Comparison of ENCODE assay signal across 9 cellular contexts in the genomic region with DNA sequence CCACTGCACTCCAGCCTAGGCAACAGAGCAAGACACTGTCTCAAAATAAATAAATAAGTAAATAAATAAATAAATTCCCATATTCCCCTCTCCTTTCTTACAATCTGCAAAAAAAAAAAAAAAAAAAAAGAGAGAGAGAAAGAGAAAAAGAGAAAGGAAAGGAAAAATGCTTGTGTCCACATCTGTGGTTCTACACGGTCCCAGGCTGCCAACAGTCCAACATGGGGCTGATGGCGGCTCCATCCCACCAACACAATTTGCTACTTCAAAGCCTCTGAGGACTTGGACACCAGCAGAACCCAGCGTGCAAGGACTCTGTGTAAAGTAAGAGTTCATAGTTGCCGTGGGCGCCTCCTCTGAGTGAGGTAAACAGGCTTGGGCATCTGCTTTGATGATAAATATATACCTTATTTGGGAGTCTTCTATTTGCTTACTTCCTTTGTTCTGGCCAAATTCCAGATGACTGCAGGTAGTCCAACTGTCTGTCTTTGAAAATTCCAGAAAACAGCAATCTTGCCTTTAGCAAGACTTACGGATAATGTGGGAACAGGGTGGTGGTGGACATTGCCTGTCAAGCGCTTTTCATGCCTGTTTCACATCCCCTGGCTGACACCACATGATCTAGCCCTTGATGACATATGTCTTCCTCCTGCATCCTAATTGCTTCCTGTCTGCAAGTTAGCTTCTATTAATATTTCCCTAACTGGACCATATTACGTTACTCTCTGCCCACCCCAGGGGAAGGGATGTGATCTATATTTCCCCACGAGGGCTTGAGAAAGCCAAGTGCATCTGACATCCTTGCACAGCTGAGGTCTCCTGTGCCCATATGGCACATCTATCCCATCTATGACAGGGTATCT. TPM values are rescaled to one million over a fixed set of nuclear protein-coding genes. Genes with fewer than 3 reads are reported as not detected.
A peak's percentile ranks its signal among the peaks of the same experiment; 100 is the strongest.
DNase-seq lines count a peak whose midpoint lies in the region; ATAC-seq, FAIRE-seq and TF ChIP-seq lines count a peak whose summit lies in the region.
"Had no signal": no experiment of that assay in that cellular context is flagged by ENCODE, and none has a peak within 500 bp of the region (broad histone marks: within the 10 kb centered on the region; RNA-seq: fewer than 3 reads in every experiment).

No MANE protein-coding gene starts in this region.

- peaks cover 90% of the 10 kb centered on the region for H3K4me1 ChIP-seq in CD4-positive, alpha-beta memory T cell (ENCODE audit: insufficient read depth, low read length)
- peaks cover 0 to 12% (median 6%) of the 10 kb centered on the region in 4 experiments; a peak in 4 of 7 replicates for H3K4me1 ChIP-seq in H1 (replicated peaks in 1 of 4; ENCODE audit: control insufficient read depth in 3 of 4, insufficient read depth in 4 of 4, low read length in 3 of 4)

- DNase-seq in CD4-positive, alpha-beta memory T cell, result no peak
- no peak for DNase-seq in H1 (ENCODE audit: low read depth in 1 of 2, low spot score in 2 of 2)
- no peak for DNase-seq in NCI-H2081 treated with DMSO at 0.1 percent for 48 hours (lab: John Stamatoyannopoulos, UW)
- DNase-seq in HFFc6, result no peak
- no peak for DNase-seq in NCI-H226

- WGBS in H1 (ENCODE audit: extremely low coverage in 1 of 2, insufficient coverage in 1 of 2, insufficient read length in 1 of 2, insufficient replicate concordance in 2 of 2, low coverage in 1 of 2, low lambda C conversion rate in 2 of 2, missing lambda C conversion rate in 1 of 2), 2 experiments, result 90% methylated on average over 8 of the region's 9 CpGs; no CpG with 5 or more reads in 1 of the 2 experiments

- ATAC-seq in GM19324 (IDR thresholded peaks at IDR 0.05; ENCODE audit: low FRiP score, unreplicated experiment) (peak; percentile 41), HG03571 (IDR thresholded peaks at IDR 0.05; ENCODE audit: unreplicated experiment) (peak; percentile 77), HG03521 (IDR thresholded peaks at IDR 0.05; ENCODE audit: unreplicated experiment) (no peak)
- ATAC-seq: HCT116 had no signal

- H3K4me2 ChIP-seq in H1 (ENCODE audit: insufficient read depth in 1 of 2, low read depth in 2 of 2, low read length in 2 of 2), result no peak overlapping the region

- no peak overlapping the region for H2BK15ac ChIP-seq in H1 (ENCODE audit: low read length)

- CTCF ChIA-PET in CD4-positive, alpha-beta memory T cell (lab: Charles Lee; ENCODE audit: partially characterized antibody), result interaction anchor here (1.0 to 1.6 kb wide), 5 partner anchors 22 to 60 kb away, joined by 3 to 5 read pairs (median 4); no protein-coding TSS in a partner anchor
- CTCF ChIA-PET in H1 (lab: Charles Lee; ENCODE audit: partially characterized antibody), result no interaction called here

- H3K4me1 Mint-ChIP-seq in CD4-positive, alpha-beta memory T cell, result peaks cover 49 to 86% (median 66%) of the 10 kb centered on the region in 4 donors
- H3K4me1 Mint-ChIP-seq in HFFc6 (ENCODE audit: low read depth), result peaks cover 38% of the 10 kb centered on the region

- TF ChIP-seq CTCF in H1 (IDR thresholded peaks at IDR 0.05; ENCODE audit: control extremely low read depth in 1 of 3, insufficient read depth in 1 of 3, low read depth in 1 of 3, low read length in 3 of 3) (no peak), HFFc6 (IDR thresholded peaks at IDR 0.05) (no peak)

- no peak overlapping the region for H4K91ac ChIP-seq in H1 (replicated peaks; ENCODE audit: insufficient read length, low read length)

- no peaks in the 10 kb centered on the region for H3K23me2 ChIP-seq in H1 (ENCODE audit: low read depth, low read length)

- no peak overlapping the region for H2BK12ac ChIP-seq in H1 (ENCODE audit: low read depth, low read length)

- TF ChIP-seq POLR2A in H1 (IDR thresholded peaks at IDR 0.05; ENCODE audit: control extremely low read depth in 1 of 2, low read depth in 2 of 2, low read length in 2 of 2), result no peak

- peaks cover 12% of the 10 kb centered on the region for H3K79me1 ChIP-seq in H1 (ENCODE audit: low read depth, low read length)

- H2AFZ ChIP-seq in H1 (ENCODE audit: low read length), result no peak overlapping the region

- H3K4me3 Mint-ChIP-seq in CD4-positive, alpha-beta memory T cell, result peak overlapping the region in 7 of 8 donors; percentile 0 to 62 (median 39)
- H3K4me3 Mint-ChIP-seq in HFFc6, result no peak overlapping the region

- peaks cover 27 to 91% of the 10 kb centered on the region in 2 experiments for H3K79me2 ChIP-seq in H1 (ENCODE audit: control insufficient read depth in 1 of 2, insufficient read depth in 2 of 2, low read length in 2 of 2)

- H3K23ac ChIP-seq in H1 (ENCODE audit: insufficient read length), result no peak overlapping the region

- 0 out of 2 replicates have a peak overlapping the region, but pooled peaks have one; percentile 61 for H2BK20ac ChIP-seq in H1 (ENCODE audit: low read length)

- no peak overlapping the region for H3K27ac ChIP-seq in CD4-positive, alpha-beta memory T cell (ENCODE audit: low read depth, low read length)
- no peak overlapping the region for H3K27ac ChIP-seq in H1 (ENCODE audit: low read depth, low read length)

- H3K18ac ChIP-seq in H1 (ENCODE audit: extremely low read depth, low read length), result no peak overlapping the region; the same call in 1 of the 2 replicates

- no peak overlapping the region for H4K5ac ChIP-seq in H1 (ENCODE audit: insufficient read length, low read depth, low read length)

- peak overlapping the region; percentile 25 to 90 (median 77) for H3K27ac Mint-ChIP-seq in CD4-positive, alpha-beta memory T cell
- no peak overlapping the region for H3K27ac Mint-ChIP-seq in HFFc6

- H3K9ac ChIP-seq in H1 (replicated peaks in 1 of 4; ENCODE audit: extremely low read depth in 1 of 4, low read depth in 3 of 4, low read length in 3 of 4), result no peak overlapping the region

- no peaks in the 10 kb centered on the region for H3K9me3 ChIP-seq in CD4-positive, alpha-beta memory T cell (ENCODE audit: control insufficient read depth in 1 of 2, low read length in 2 of 2)
- H3K9me3 ChIP-seq in H1 (ENCODE audit: insufficient read depth in 2 of 2, low read depth in 1 of 2, low read length in 1 of 2), result no peaks in the 10 kb centered on the region

- peak overlapping the region; percentile 45; the same call in 1 of the 2 replicates for H2AK5ac ChIP-seq in H1 (ENCODE audit: low read depth, low read length)

- peaks cover 0 to 19% of the 10 kb centered on the region in 2 experiments for H4K20me1 ChIP-seq in H1 (replicated peaks in 1 of 2; ENCODE audit: control insufficient read depth in 1 of 2, insufficient read depth in 2 of 2, low read length in 2 of 2)

- no peaks in the 10 kb centered on the region for H3K27me3 Mint-ChIP-seq in CD4-positive, alpha-beta memory T cell
- H3K27me3 Mint-ChIP-seq in HFFc6 (ENCODE audit: insufficient read depth), result peaks cover 3% of the 10 kb centered on the region

- TF ChIP-seq RAD21 in H1 (IDR thresholded peaks at IDR 0.05 in 1 of 2, conservative IDR thresholded peaks at IDR 0.05 in 1 of 2; ENCODE audit: low read depth in 2 of 2, low read length in 2 of 2), result no peak

- no peaks in the 10 kb centered on the region for H3K27me3 ChIP-seq in CD4-positive, alpha-beta memory T cell (ENCODE audit: insufficient read depth, low read length)
- no peaks in the 10 kb centered on the region for H3K27me3 ChIP-seq in H1 (replicated peaks in 1 of 4; ENCODE audit: control insufficient read depth in 3 of 4, extremely low read depth in 1 of 4, insufficient read depth in 3 of 4, low read length in 3 of 4)

- H3K9me3 Mint-ChIP-seq in CD4-positive, alpha-beta memory T cell, result no peaks in the 10 kb centered on the region
- H3K9me3 Mint-ChIP-seq in HFFc6, result no peaks in the 10 kb centered on the region

- TF ChIP-seq EP300 in H1 (IDR thresholded peaks at IDR 0.05; ENCODE audit: borderline replicate concordance in 1 of 2, low read depth in 2 of 2, low read length in 2 of 2), result no peak

- no peak for FAIRE-seq in H1 (lab: Jason Lieb, UNC)

- no peak overlapping the region for H3K4me3 ChIP-seq in CD4-positive, alpha-beta memory T cell (ENCODE audit: low read length in 2 of 2)
- H3K4me3 ChIP-seq in H1 (ENCODE audit: extremely low read depth in 1 of 4, insufficient read depth in 2 of 4, low read depth in 3 of 4, low read length in 4 of 4), result no peak overlapping the region

- H3K4ac ChIP-seq in H1 (replicated peaks; ENCODE audit: insufficient read length, low read depth, low read length), result peak overlapping the region; percentile 51

- POLR2A ChIA-PET in CD4-positive, alpha-beta memory T cell (lab: Charles Lee; ENCODE audit: partially characterized antibody), result interaction anchor here (0.6 to 3.1 kb wide), 6 partner anchors 8 to 310 kb away, joined by 3 to 18 read pairs (median 6); partner anchors contain the start of gene LITAF
- POLR2A ChIA-PET in H1 (lab: Charles Lee; ENCODE audit: partially characterized antibody), result no interaction called here

- intact Hi-C loops in CD4-positive, alpha-beta memory T cell (cut with micrococcal nuclease), result no loop called here

- no peak overlapping the region for H3K14ac ChIP-seq in H1 (ENCODE audit: insufficient read length)

- no peak overlapping the region for H2BK120ac ChIP-seq in H1 (replicated peaks; ENCODE audit: low read depth, low read length)

- H2BK5ac ChIP-seq in H1 (ENCODE audit: low read depth, low read length), result no peak overlapping the region

- H3K36me3 ChIP-seq in CD4-positive, alpha-beta memory T cell (ENCODE audit: insufficient read depth, low read length), result peaks cover 4% of the 10 kb centered on the region
- peaks cover 0 to 12% (median 0%) of the 10 kb centered on the region in 4 experiments; a peak in 1 of 8 replicates for H3K36me3 ChIP-seq in H1 (ENCODE audit: control insufficient read depth in 2 of 4, insufficient read depth in 4 of 4, low read length in 3 of 4)

- H3K56ac ChIP-seq in H1 (replicated peaks; ENCODE audit: insufficient read length, low read depth, low read length), result no peak overlapping the region

- H4K8ac ChIP-seq in H1 (ENCODE audit: extremely low read depth, insufficient read depth, low read length), result no peak overlapping the region

- peaks cover 19 to 42% of the 10 kb centered on the region in 2 donors for H3K36me3 Mint-ChIP-seq in CD4-positive, alpha-beta memory T cell
- peaks cover 10% of the 10 kb centered on the region; the same call in 1 of the 2 replicates for H3K36me3 Mint-ChIP-seq in HFFc6 (ENCODE audit: low read depth)

TF ChIP-seq in H1, 55 proteins besides CTCF, POLR2A, EP300 and RAD21 (continues in another document):
- TF ChIP-seq BCL11A (IDR thresholded peaks at IDR 0.05; ENCODE audit: low read depth in 2 of 2, low read length in 2 of 2), result no peak

RNA-seq across cellular contexts. Expression of gene LITAF, which starts 10.1 kb away (rescaled TPM):
- total RNA-seq in CD4-positive, alpha-beta memory T cell, result 100 to 1,000 TPM; 155 to 157 TPM
- polyA plus RNA-seq in CD4-positive, alpha-beta memory T cell, result 100 to 1,000 TPM; 343 to 496 TPM
- 160 and 165 TPM in 2 replicates for total RNA-seq in H1 (2021; fragmentation: NEBNext Ultra II Directional; extraction: Animal tissue kit (Norgen Biotek cat#: 25700))
- polyA plus RNA-seq in H1 (2011; rRNA removed), result 205 and 315 TPM in 2 replicates
- polyA plus RNA-seq in H1 (2011; cell fraction: cytosol; rRNA removed), result 150 TPM
- polyA plus RNA-seq in H1 (2011; cell fraction: nucleus; rRNA removed), result 185 TPM
- polyA plus RNA-seq in H1 (2012, experiment 1 of 2), result 80.9 to 155 TPM (median 121 TPM) in 4 replicates
- polyA plus RNA-seq in H1 (2012, experiment 2 of 2), result 82.5 TPM
- 77.3 TPM for polyA plus RNA-seq in H1 (2013, experiment 1 of 2)
- 80.0 TPM for polyA plus RNA-seq in H1 (2013, experiment 2 of 2)
- polyA minus RNA-seq in H1 (2011; rRNA and poly(A)+ RNA removed), result 140 and 174 TPM in 2 replicates
- polyA minus RNA-seq in H1 (2011; cell fraction: cytosol; rRNA and poly(A)+ RNA removed), result 85.9 TPM
- polyA minus RNA-seq in H1 (2011; cell fraction: nucleus; rRNA and poly(A)+ RNA removed), result 78.8 TPM
- total RNA-seq in HFFc6 (2021; fragmentation: NEBNext Ultra II Directional; extraction: Animal tissue kit (Norgen Biotek cat#: 25700)), result 100 to 1,000 TPM; 114 to 143 (median 135) TPM
